Comparison of ENCODE assay signal across 15 cellular contexts in genomic region chr2:183995632-183996031, GRCh38.
DNase-seq lines count a peak whose midpoint lies in the region; ATAC-seq and TF ChIP-seq lines count a peak whose summit lies in the region.
"Had no signal": no experiment of that assay in that cellular context is flagged by ENCODE, and none has a peak within 500 bp of the region (broad histone marks: within the 10 kb centered on the region; RNA-seq: fewer than 3 reads in every experiment).

No MANE protein-coding gene starts in this region.

- H3K4me3 ChIP-seq in retinal pigment epithelial cell (ENCODE audit: low read length), result no peak overlapping the region
- H3K4me3 ChIP-seq: cardiac muscle cell, esophagus squamous epithelium, GM23248 had no signal

- DNase-seq in NCI-H1105 treated with DMSO at 0.1 percent for 48 hours (lab: John Stamatoyannopoulos, UW), result peak; percentile 25
- no peak for DNase-seq in NCI-H1105 (lab: John Stamatoyannopoulos, UW)
- DNase-seq in NCI-H446 (lab: John Stamatoyannopoulos, UW), result peak; percentile 72 to 92
- DNase-seq in cerebellar cortex (ENCODE audit: low spot score), result peak; percentile 49
- peak; percentile 19 for DNase-seq in retinal pigment epithelial cell (ENCODE audit: low read depth)
- DNase-seq in islet precursor cell, result no peak
- no peak for DNase-seq in activated CD4-positive, alpha-beta T cell treated with anti-CD3 and anti-CD28 coated beads for 1 hour
- DNase-seq: activated CD4-positive, alpha-beta T cell treated with anti-CD3 and anti-CD28 coated beads, Interleukin-2, amount 10 ng/mL, durations not matched to agents 24 days and 14 days; esophagus squamous epithelium; GM23248; IMR-90; NCI-H526; right cardiac atrium had no signal

- no peak for TF ChIP-seq CTCF in retinal pigment epithelial cell (conservative IDR thresholded peaks at IDR 0.05; ENCODE audit: low read depth, low read length)

- no peak for ATAC-seq in HG03097 (IDR thresholded peaks at IDR 0.05; ENCODE audit: low FRiP score, unreplicated experiment)
- ATAC-seq: right cardiac atrium had no signal

Comparison
In these comparisons a context has a peak if more than half of its experiments do, and no peak if none do; other contexts are left out.
1. DNase-seq: peak in NCI-H1105 treated with DMSO at 0.1 percent for 48 hours (single experiment), NCI-H446 (2 of 2), cerebellar cortex (single experiment) and retinal pigment epithelial cell (single experiment); none in NCI-H1105 (single experiment), islet precursor cell (single experiment) and activated CD4-positive, alpha-beta T cell treated with anti-CD3 and anti-CD28 coated beads for 1 hour (single experiment).